Comparison of ENCODE assay signal across 22 cellular contexts in the genomic region with DNA sequence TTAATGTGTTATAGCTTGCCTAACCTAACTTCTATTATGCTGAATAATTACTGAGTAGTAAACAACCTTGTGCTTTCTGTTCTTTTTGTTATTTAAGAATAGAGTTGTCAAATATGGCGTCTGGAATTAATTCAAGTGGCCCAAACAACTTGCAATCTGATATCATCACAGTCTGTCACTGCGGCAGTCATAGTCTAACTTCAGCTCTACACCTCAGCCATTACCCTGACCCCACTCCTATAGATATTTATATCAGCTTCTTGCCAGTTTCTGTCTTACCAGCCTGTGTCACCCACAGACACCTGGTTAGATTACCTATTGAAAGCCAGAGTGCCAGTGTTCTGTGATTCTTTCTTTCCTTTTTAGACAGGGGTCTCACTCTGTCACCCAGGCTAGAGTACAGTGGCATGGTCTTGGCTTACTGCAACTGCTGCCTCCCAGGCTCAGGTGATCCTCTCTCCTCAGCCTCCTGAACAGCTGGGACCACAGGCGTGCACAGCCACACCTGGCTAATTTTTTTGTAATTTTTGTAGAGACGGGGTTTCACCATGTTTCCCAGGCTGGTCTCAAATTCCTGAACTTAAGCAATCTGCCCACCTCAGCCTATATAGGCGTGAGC. TPM values are rescaled to one million over a fixed set of nuclear protein-coding genes. Genes with fewer than 3 reads are reported as not detected.
"Had no signal": no experiment of that assay in that cellular context is flagged by ENCODE, and none has a peak within 500 bp of the region (broad histone marks: within the 10 kb centered on the region; RNA-seq: fewer than 3 reads in every experiment).

No MANE protein-coding gene starts in this region.

- H3K36me3 Mint-ChIP-seq: IgD-negative memory B cell had no signal

- H3K27me3 ChIP-seq: SJSA1 had no signal

- H3K27me3 Mint-ChIP-seq: IgD-negative memory B cell had no signal

- H3K4me3 ChIP-seq: K562, SJSA1, SK-N-MC had no signal

- DNase-seq: Kasumi-1, MM.1S, NCI-H1092 treated with DMSO at 0.1 percent for 48 hours, NCI-H1436, NCI-H187, NCI-H2029, NCI-H2081 treated with DMSO at 0.1 percent for 48 hours, NCI-H345, NCI-H446 treated with DMSO at 0.1 percent for 48 hours, NCI-H510A treated with DMSO at 0.1 percent for 48 hours, NCI-H69, NCI-H774, Right ventricle myocardium superior, RPMI8226, SIG-M5 had no signal

- H3K36me3 ChIP-seq: SJSA1 had no signal

- H3K9me3 ChIP-seq: SJSA1 had no signal

- ATAC-seq: K562 had no signal

- H3K4me1 ChIP-seq: SJSA1 had no signal

- H3K4me3 Mint-ChIP-seq: IgD-negative memory B cell had no signal

- H3K4me1 Mint-ChIP-seq: IgD-negative memory B cell had no signal

- H3K27ac ChIP-seq: HL-60, KMS-11, SJSA1, SK-N-MC had no signal

RNA-seq across cellular contexts. Expression of a gene that starts 14.1 kb away (rescaled TPM):
- total RNA-seq: M059J had no signal
- polyA plus RNA-seq: IgD-negative memory B cell had no signal
